ENCODE assay signal across 1 cellular context in genomic region chr11:2136952-2137201, GRCh38.
A peak's percentile ranks its signal among the peaks of the same experiment; 100 is the strongest.
TF ChIP-seq lines count a peak whose summit lies in the region.

No MANE protein-coding gene starts in this region.

TF ChIP-seq in HepG2, 621 proteins besides CTCF, POLR2A, EP300 and RAD21 (continued from another document):
- TF ChIP-seq ZNF562 (CRISPR knock-in tag; IDR thresholded peaks at IDR 0.05; ENCODE audit: borderline replicate concordance) (no peak), PHF20 (CRISPR knock-in tag; IDR thresholded peaks at IDR 0.05) (no peak), KDM2A (CRISPR knock-in tag; IDR thresholded peaks at IDR 0.05; ENCODE audit: borderline replicate concordance, low read depth) (no peak), RBM39 (IDR thresholded peaks at IDR 0.05; ENCODE audit: low read depth, low read length, poor library complexity, severe bottlenecking) (peak; percentile 18), TFDP2 (CRISPR knock-in tag; IDR thresholded peaks at IDR 0.05) (no peak), HOXA7 (CRISPR knock-in tag; IDR thresholded peaks at IDR 0.05) (no peak), LRRFIP1 (CRISPR knock-in tag; conservative IDR thresholded peaks at IDR 0.05) (no peak), TAF1 (CRISPR knock-in tag; IDR thresholded peaks at IDR 0.05) (no peak)
TF ChIP-seq in HepG2: peak in this region for 26.
